In genomic region chr19:32407004-32407992, GRCh38 we compare ENCODE assay signal across 8 cellular contexts. TPM values are rescaled to one million over a fixed set of nuclear protein-coding genes. Genes with fewer than 3 reads are reported as not detected.
DNase-seq lines count a peak whose midpoint lies in the region; ATAC-seq lines count a peak whose summit lies in the region.

No MANE protein-coding gene starts in this region.

- in situ Hi-C loops in SK-MEL-5 (cut with HindIII; ENCODE audit: low pct_unique_long_range_greater_than_20kb, low sequenced_read_pairs), result no loop called here

- DNase-seq in DMS53 (lab: John Stamatoyannopoulos, UW) (peak; percentile 49), DMS53 treated with DMSO at 0.1 percent for 48 hours (lab: John Stamatoyannopoulos, UW; ENCODE audit: unreplicated experiment) (no peak), SK-MEL-5 (ENCODE audit: low read depth, low spot score) (peak; percentile 53), fibroblast of the conjunctiva (ENCODE audit: low read depth) (peak; percentile 9), renal cortical epithelial cell (ENCODE audit: low read depth) (peak; percentile 87), LoVo (ENCODE audit: low spot score) (no peak)
- DNase-seq in stimulated activated CD8-positive, alpha-beta memory T cell treated with anti-CD3 and anti-CD28 coated beads, Interleukin-4, amount 100 ng/mL, for 48 hours, result no peak

- no peak for ATAC-seq in HG02981 (IDR thresholded peaks at IDR 0.05; ENCODE audit: unreplicated experiment)

RNA-seq across cellular contexts. Expression of gene DPY19L3, which starts 1.7 kb away (rescaled TPM):
- total RNA-seq in SK-MEL-5 (2014; rRNA removed; shearing (Covaris generic)), result 8.0 and 12.8 TPM in 2 replicates
- 13.5 and 15.6 TPM in 2 replicates for polyA plus RNA-seq in SK-MEL-5 (2015; cell fraction: cytosol; rRNA removed)
- 97.7 and 121 TPM in 2 replicates for polyA plus RNA-seq in SK-MEL-5 (2015; cell fraction: nucleus; rRNA removed)
- 12.3 and 19.3 TPM in 2 replicates for total RNA-seq in renal cortical epithelial cell

Comparison
In these comparisons a context has a peak if more than half of its experiments do, and no peak if none do; other contexts are left out.
1. DNase-seq: peak in DMS53 (single experiment), SK-MEL-5 (single experiment), fibroblast of the conjunctiva (single experiment) and renal cortical epithelial cell (single experiment); none in DMS53 treated with DMSO at 0.1 percent for 48 hours (single experiment), LoVo (single experiment) and stimulated activated CD8-positive, alpha-beta memory T cell treated with anti-CD3 and anti-CD28 coated beads, Interleukin-4, amount 100 ng/mL, for 48 hours (single experiment).